ENCODE assay signal across 1 cellular context in genomic region chr15:66145242-66146182, GRCh38.
TF ChIP-seq lines count a peak whose summit lies in the region.

No MANE protein-coding gene starts in this region.

TF ChIP-seq in GM12878, 131 proteins besides CTCF, POLR2A, EP300 and RAD21 (continued from another document):
- TF ChIP-seq, protein P1, sequence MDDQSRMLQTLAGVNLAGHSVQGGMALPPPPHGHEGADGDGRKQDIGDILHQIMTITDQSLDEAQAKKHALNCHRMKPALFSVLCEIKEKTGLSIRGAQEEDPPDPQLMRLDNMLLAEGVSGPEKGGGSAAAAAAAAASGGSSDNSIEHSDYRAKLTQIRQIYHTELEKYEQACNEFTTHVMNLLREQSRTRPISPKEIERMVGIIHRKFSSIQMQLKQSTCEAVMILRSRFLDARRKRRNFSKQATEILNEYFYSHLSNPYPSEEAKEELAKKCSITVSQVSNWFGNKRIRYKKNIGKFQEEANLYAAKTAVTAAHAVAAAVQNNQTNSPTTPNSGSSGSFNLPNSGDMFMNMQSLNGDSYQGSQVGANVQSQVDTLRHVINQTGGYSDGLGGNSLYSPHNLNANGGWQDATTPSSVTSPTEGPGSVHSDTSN (IDR thresholded peaks at IDR 0.05; ENCODE audit: insufficient replicate concordance, low read depth, low read length), result peak; percentile 10
